ENCODE assay signal across 17 cellular contexts in the genomic region with DNA sequence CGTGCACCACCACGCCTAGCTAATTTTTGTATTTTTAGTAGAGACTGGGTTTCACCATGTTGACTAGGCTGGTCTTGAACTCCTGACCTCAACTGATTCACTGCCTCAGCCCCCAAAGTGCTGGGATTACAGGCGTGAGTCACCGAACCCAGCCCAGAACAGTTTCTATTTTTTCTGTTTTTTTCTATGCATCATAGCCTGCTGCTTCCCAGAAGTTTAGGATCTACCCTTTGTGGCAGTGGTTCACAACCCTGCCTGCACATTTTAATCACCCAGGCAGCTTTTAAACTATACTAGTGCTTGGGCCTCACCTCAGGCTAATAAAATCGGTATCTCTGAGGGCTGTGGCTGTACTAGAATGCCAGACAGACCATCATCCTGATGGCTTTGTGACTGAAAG. TPM values are rescaled to one million over a fixed set of nuclear protein-coding genes. Genes with fewer than 3 reads are reported as not detected.
DNase-seq lines count a peak whose midpoint lies in the region; ATAC-seq, FAIRE-seq and TF ChIP-seq lines count a peak whose summit lies in the region.
"Had no signal": no experiment of that assay in that cellular context is flagged by ENCODE, and none has a peak within 500 bp of the region (broad histone marks: within the 10 kb centered on the region; RNA-seq: fewer than 3 reads in every experiment).

No MANE protein-coding gene starts in this region.

- H3K27ac ChIP-seq in gastroesophageal sphincter = no peak overlapping the region

- H3K4me1 ChIP-seq in gastroesophageal sphincter = peaks cover 0 to 11% (median 0%) of the 10 kb centered on the region in 3 donors

- no peak for TF ChIP-seq POLR2A in gastroesophageal sphincter (IDR thresholded peaks at IDR 0.05)

- H3K9me3 ChIP-seq in MG63 (no peaks in the 10 kb centered on the region), gastroesophageal sphincter (no peaks in the 10 kb centered on the region)

- intact Hi-C loops in Right ventricle myocardium superior (cut with DNase I) = no loop called here

- H3K4me3 ChIP-seq in MG63 (no peak overlapping the region), bronchial epithelial cell (ENCODE audit: low read depth, low read length) (no peak overlapping the region), gastroesophageal sphincter (no peak overlapping the region)

- TF ChIP-seq CTCF in bronchial epithelial cell (IDR thresholded peaks at IDR 0.05; ENCODE audit: insufficient read depth, low read length, severe bottlenecking) (no peak), gastroesophageal sphincter (IDR thresholded peaks at IDR 0.05) (no peak)

- TF ChIP-seq EP300 in gastroesophageal sphincter (IDR thresholded peaks at IDR 0.05) = no peak

- 63 to 87% methylated on average over 4 of the region's 5 CpGs for WGBS in gastroesophageal sphincter (ENCODE audit: low coverage in 1 of 2), 2 donors

- H3K36me3 ChIP-seq in MG63 = no peaks in the 10 kb centered on the region
- H3K36me3 ChIP-seq in bronchial epithelial cell (ENCODE audit: control insufficient read depth, insufficient read depth, low read length) = no peaks in the 10 kb centered on the region
- H3K36me3 ChIP-seq in gastroesophageal sphincter = no peaks in the 10 kb centered on the region

- DNase-seq in Daoy (ENCODE audit: low read depth) = peak; percentile 60
- peak; percentile 49 for DNase-seq in MG63
- DNase-seq in bronchial epithelial cell (ENCODE audit: low read depth) = peak; percentile 47
- DNase-seq in kidney tubule cell (ENCODE audit: low spot score) = peak; percentile 14
- no peak for DNase-seq in foreskin melanocyte
- DNase-seq in Right ventricle myocardium superior = no peak
- DNase-seq in dedifferentiated amniotic fluid mesenchymal stem cell (ENCODE audit: extremely low spot score) = no peak
- DNase-seq: activated effector memory CD4-positive, alpha-beta T cell treated with Interleukin-2 at 50 U/mL for 16 hours; amygdala; C1 segment of cervical spinal cord; left colon; NCI-H1105; NCI-H82; stimulated activated CD4-positive, alpha-beta T cell treated with anti-CD3 and anti-CD28 coated beads, Interleukin-4, amount 100 ng/mL, for 4 hours; SW 1271 had no signal

- no peaks in the 10 kb centered on the region for H3K27me3 ChIP-seq in MG63
- no peaks in the 10 kb centered on the region for H3K27me3 ChIP-seq in bronchial epithelial cell (ENCODE audit: control insufficient read depth, insufficient read depth, low read length)
- H3K27me3 ChIP-seq in gastroesophageal sphincter = no peaks in the 10 kb centered on the region

- ATAC-seq in Right ventricle myocardium superior (ENCODE audit: poor library complexity) (no peak), gastroesophageal sphincter (no peak)
- ATAC-seq: left colon had no signal

- FAIRE-seq in bronchial epithelial cell (lab: Jason Lieb, UNC) = no peak
- FAIRE-seq: RCC 7860 had no signal

RNA-seq across cellular contexts. Expression of a gene that starts 39.7 kb away (rescaled TPM):
- 17.0 and 17.8 TPM in 2 replicates for total RNA-seq in Daoy (2014; rRNA removed; shearing (Covaris generic))
- 11.1 and 20.6 TPM in 2 replicates for total RNA-seq in MG63 (2014; rRNA removed; shearing (Covaris generic); ENCODE audit: low replicate concordance)
- total RNA-seq in bronchial epithelial cell (51.6 and 52.7 TPM in 2 replicates), Right ventricle myocardium superior (22.4 TPM), gastroesophageal sphincter (10 to 100 TPM; 21.5 to 25.3 (median 23.6) TPM)

RNA-seq across cellular contexts. Expression of a gene that starts 43.6 kb away (rescaled TPM):
- 16.2 and 29.9 TPM in 2 replicates for total RNA-seq in Daoy (2014; rRNA removed; shearing (Covaris generic))
- total RNA-seq in MG63 (2014; rRNA removed; shearing (Covaris generic); ENCODE audit: low replicate concordance) = 5.9 and 7.2 TPM in 2 replicates
- 22.0 and 31.3 TPM in 2 replicates for total RNA-seq in bronchial epithelial cell
- 11.1 TPM for total RNA-seq in Right ventricle myocardium superior
- total RNA-seq in gastroesophageal sphincter = 10 to 100 TPM in 2 of 4 donors, 1 to 10 TPM in 2; 5.2 to 27.9 (median 10.5) TPM

Comparison
In these comparisons a context has a peak if more than half of its experiments do, and no peak if none do; other contexts are left out.
1. DNase-seq: peak in Daoy (single experiment), MG63 (single experiment), bronchial epithelial cell (single experiment) and kidney tubule cell (single experiment); none in foreskin melanocyte (single experiment), Right ventricle myocardium superior (single experiment) and dedifferentiated amniotic fluid mesenchymal stem cell (single experiment).